14 cellular contexts compared by ENCODE assay signal in the genomic region with DNA sequence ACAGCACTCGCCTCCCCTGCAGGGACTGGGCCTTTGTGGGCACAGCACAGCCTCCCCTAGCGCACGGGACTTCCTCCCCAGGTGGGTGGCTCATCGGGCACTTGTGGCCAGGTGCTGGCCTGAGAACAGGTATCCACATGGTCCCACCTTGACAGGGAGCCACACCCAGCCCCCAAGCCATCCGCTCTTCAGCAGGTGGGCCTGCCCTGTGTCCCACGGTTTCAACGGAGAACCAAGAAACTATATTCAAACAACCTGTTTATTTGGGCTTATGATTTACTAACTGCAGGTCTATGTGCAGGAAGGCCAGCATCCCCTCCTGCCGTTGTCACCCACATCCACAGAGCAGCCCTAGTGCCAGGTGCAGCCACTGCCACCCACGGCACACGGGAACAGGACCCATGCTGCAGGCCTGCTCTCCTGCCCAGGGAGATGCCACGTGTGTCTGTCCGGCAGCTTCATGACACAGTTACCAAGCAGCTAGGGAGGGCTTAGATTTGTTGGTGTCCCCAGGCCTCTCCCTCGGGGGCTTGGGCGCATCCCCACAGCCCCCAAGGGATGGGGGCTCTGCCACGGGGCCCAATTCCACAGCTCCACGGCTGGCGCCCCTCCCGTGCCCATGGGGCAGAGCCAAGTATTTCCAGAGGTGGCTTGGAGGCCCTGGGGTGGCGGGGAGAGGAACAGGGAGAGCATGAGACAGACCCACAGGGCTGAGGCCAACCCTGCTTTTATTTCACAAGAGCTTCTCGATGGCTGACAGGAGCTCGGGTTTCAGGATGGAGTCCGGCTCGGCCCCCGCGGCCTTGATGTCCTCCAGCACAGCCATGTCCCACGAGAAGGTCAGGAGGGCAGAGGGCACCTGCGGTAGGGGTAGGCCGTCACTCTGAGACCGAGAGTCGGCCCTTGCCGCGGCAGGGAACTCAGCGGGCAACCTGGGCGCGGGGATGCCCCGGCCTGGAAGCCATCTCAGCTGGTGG. TPM values are rescaled to one million over a fixed set of nuclear protein-coding genes. Genes with fewer than 3 reads are reported as not detected.
DNase-seq lines count a peak whose midpoint lies in the region; ATAC-seq, FAIRE-seq and TF ChIP-seq lines count a peak whose summit lies in the region.
"Had no signal": no experiment of that assay in that cellular context is flagged by ENCODE, and none has a peak within 500 bp of the region (broad histone marks: within the 10 kb centered on the region; RNA-seq: fewer than 3 reads in every experiment).

No MANE protein-coding gene starts in this region.

- no peak for TF ChIP-seq CTCF in A673 (conservative IDR thresholded peaks at IDR 0.05; ENCODE audit: low read depth, low read length)
- TF ChIP-seq CTCF in RWPE1 (conservative IDR thresholded peaks at IDR 0.05; ENCODE audit: low read depth): no peak
- no peak for TF ChIP-seq CTCF in foreskin fibroblast (IDR thresholded peaks at IDR 0.05; ENCODE audit: low read depth, low read length)
- TF ChIP-seq CTCF in kidney (IDR thresholded peaks at IDR 0.05; ENCODE audit: borderline replicate concordance, extremely low read depth, insufficient read depth): no peak

- H3K9ac ChIP-seq in kidney (ENCODE audit: low read length in 2 of 2): no peak overlapping the region

- ATAC-seq in GM19328 (IDR thresholded peaks at IDR 0.05; ENCODE audit: unreplicated experiment): no peak
- ATAC-seq: activated T-cell treated with anti-CD3 and anti-CD28 coated beads, Interleukin-2, amount 50 U/mL, for 72 hours had no signal

- DNase-seq in A673 (ENCODE audit: low spot score): no peak
- no peak for DNase-seq in GM12892 (ENCODE audit: insufficient read length)
- DNase-seq in RWPE1 (ENCODE audit: low spot score): no peak
- peak; percentile 48 to 66 for DNase-seq in foreskin fibroblast
- DNase-seq in MG63: no peak
- DNase-seq in NCI-H748 (lab: John Stamatoyannopoulos, UW; ENCODE audit: unreplicated experiment): no peak
- DNase-seq in kidney: no peak
- DNase-seq: activated CD4-positive, alpha-beta T cell treated with anti-CD3 and anti-CD28 coated beads, Interleukin-2, amount 10 ng/mL, durations not matched to agents 7 days and 5 days; activated naive CD8-positive, alpha-beta T cell treated with anti-CD3 and anti-CD28 coated beads for 36 hours; activated T-cell treated with anti-CD3 and anti-CD28 coated beads, Interleukin-2, amount 50 U/mL, for 72 hours; DMS79; GOT3; NCI-H1417 treated with DMSO at 0.1 percent for 48 hours had no signal

- FAIRE-seq in GM12892 (lab: Jason Lieb, UNC): no peak
- no peak for FAIRE-seq in kidney (lab: Jason Lieb, UNC)

- intact Hi-C loops in A673 (cut with micrococcal nuclease; ENCODE audit: unreplicated experiment) (no loop called here), kidney (cut with DNase I) (no loop called here)

- H3K27ac ChIP-seq in A673 (ENCODE audit: low read depth, low read length, poor library complexity, severe bottlenecking): no peak overlapping the region
- H3K27ac ChIP-seq in RWPE1: peak overlapping the region; percentile 58
- H3K27ac ChIP-seq in kidney (ENCODE audit: low read depth in 2 of 2, low read length in 2 of 2): no peak overlapping the region

- H3K4me1 ChIP-seq in A673 (ENCODE audit: insufficient read depth, low read length, poor library complexity, severe bottlenecking) (no peaks in the 10 kb centered on the region), kidney (ENCODE audit: control insufficient read depth in 1 of 2, insufficient read depth in 1 of 2, low read depth in 1 of 2, low read length in 2 of 2) (no peaks in the 10 kb centered on the region)

- peak; percentile 26; the same call in 1 of the 2 replicates for TF ChIP-seq POLR2A in GM12892 (IDR thresholded peaks at IDR 0.05; ENCODE audit: low read depth, low read length)

- H3K9me3 ChIP-seq in A673 (ENCODE audit: low read depth, low read length, poor library complexity, severe bottlenecking) (no peaks in the 10 kb centered on the region), MG63 (no peaks in the 10 kb centered on the region), kidney (ENCODE audit: control insufficient read depth in 1 of 2, low read length in 2 of 2) (no peaks in the 10 kb centered on the region)

- H3K36me3 ChIP-seq in A673 (ENCODE audit: insufficient read depth, low read length, poor library complexity, severe bottlenecking): peaks cover 73% of the 10 kb centered on the region
- peaks cover 8% of the 10 kb centered on the region for H3K36me3 ChIP-seq in MG63
- peaks cover 12 to 40% of the 10 kb centered on the region in 2 donors for H3K36me3 ChIP-seq in kidney (ENCODE audit: control insufficient read depth in 1 of 2, insufficient read depth in 2 of 2, low read length in 2 of 2)

- POLR2A ChIA-PET in A673 (lab: Charles Lee; ENCODE audit: low non-redundant PET) (no interaction called here), RWPE1 (lab: Yijun Ruan, JAX; ENCODE audit: low non-redundant PET) (interaction anchor here (0.5 kb wide), 1 partner anchor 14 kb away, joined by 6 read pairs; no protein-coding TSS in a partner anchor)

- no peaks in the 10 kb centered on the region for H3K27me3 ChIP-seq in A673 (replicated peaks; ENCODE audit: insufficient read depth, low read depth, low read length, poor library complexity)
- no peaks in the 10 kb centered on the region for H3K27me3 ChIP-seq in MG63

- no peak overlapping the region for H3K4me3 ChIP-seq in A673 (ENCODE audit: low read depth, low read length, poor library complexity, severe bottlenecking)
- H3K4me3 ChIP-seq in foreskin fibroblast (ENCODE audit: low read depth in 1 of 2, low read length in 2 of 2): no peak overlapping the region
- H3K4me3 ChIP-seq in MG63: no peak overlapping the region
- no peak overlapping the region for H3K4me3 ChIP-seq in kidney (ENCODE audit: low read length in 2 of 2)

- BruUV-seq in A673 (replicated peaks; lab: Mats Ljungman, UMichigan): TSS peak; percentile 78

- CTCF ChIA-PET in A673 (lab: Charles Lee) (no interaction called here), RWPE1 (lab: Yijun Ruan, JAX) (interaction anchor here (0.9 to 1.0 kb wide), 2 partner anchors 45 to 178 kb away, joined by 3 to 4 read pairs; a partner anchor contains a TSS)

RNA-seq across cellular contexts. Expression of a gene that starts 12.5 kb away (rescaled TPM):
- 49.1 and 56.1 TPM in 2 replicates for total RNA-seq in A673 (2021)
- 16.7 TPM for polyA plus RNA-seq in GM12892 (2012; ENCODE audit: missing spikeins)
- 58.0 and 107 TPM in 2 replicates for total RNA-seq in MG63 (2014; rRNA removed; shearing (Covaris generic); ENCODE audit: low replicate concordance)
- 110 TPM for total RNA-seq in kidney
- 177 TPM for polyA plus RNA-seq in kidney (ENCODE audit: insufficient read depth, low read depth, low replicate concordance)

RNA-seq across cellular contexts. Expression of a gene that starts 27.0 kb away (rescaled TPM):
- 89.6 and 94.8 TPM in 2 replicates for total RNA-seq in A673 (2021)
- 15.9 TPM for polyA plus RNA-seq in GM12892 (2012; ENCODE audit: missing spikeins)
- total RNA-seq in MG63 (2014; rRNA removed; shearing (Covaris generic); ENCODE audit: low replicate concordance): 19.5 and 29.8 TPM in 2 replicates
- 37.8 TPM for total RNA-seq in kidney
- polyA plus RNA-seq in kidney (ENCODE audit: insufficient read depth, low read depth, low replicate concordance): 38.8 TPM

RNA-seq across cellular contexts. Expression of a gene that starts 42.6 kb away (rescaled TPM):
- total RNA-seq in A673 (2021): 115 and 119 TPM in 2 replicates
- polyA plus RNA-seq in GM12892 (2012; ENCODE audit: missing spikeins): 26.9 TPM
- total RNA-seq in MG63 (2014; rRNA removed; shearing (Covaris generic); ENCODE audit: low replicate concordance): 24.1 and 24.7 TPM in 2 replicates
- 10.0 TPM for total RNA-seq in kidney
- polyA plus RNA-seq in kidney (ENCODE audit: insufficient read depth, low read depth, low replicate concordance): 2.7 TPM

RNA-seq across cellular contexts. Expression of a gene that starts 44.7 kb away (rescaled TPM):
- 100 and 108 TPM in 2 replicates for total RNA-seq in A673 (2021)
- polyA plus RNA-seq in GM12892 (2012; ENCODE audit: missing spikeins): 20.0 TPM
- total RNA-seq in MG63 (2014; rRNA removed; shearing (Covaris generic); ENCODE audit: low replicate concordance): 50.5 and 76.0 TPM in 2 replicates
- total RNA-seq in kidney: 52.7 TPM
- 34.8 TPM for polyA plus RNA-seq in kidney (ENCODE audit: insufficient read depth, low read depth, low replicate concordance)

Comparison
In these comparisons a context has a peak if more than half of its experiments do, and no peak if none do; other contexts are left out.
1. DNase-seq: peak in foreskin fibroblast (2 of 2); none in A673 (single experiment), GM12892 (single experiment), RWPE1 (single experiment), MG63 (single experiment), NCI-H748 (single experiment) and kidney (single experiment).